ENCODE assay signal across 1 cellular context in genomic region chr7:23013715-23014649, GRCh38.
TF ChIP-seq lines count a peak whose summit lies in the region.

Gene HYCC1 (minus strand): TSS chr7:23014130. CDS start chr7:22991111, 23,019 bp downstream.

TF ChIP-seq in HepG2, 621 proteins besides CTCF, POLR2A, EP300 and RAD21 (continued from another document and continues in another):
- TF ChIP-seq CSRNP2 (CRISPR knock-in tag; conservative IDR thresholded peaks at IDR 0.05; ENCODE audit: low read depth) (no peak), ZNF557 (CRISPR knock-in tag; IDR thresholded peaks at IDR 0.05) (no peak), ZNF619 (CRISPR knock-in tag; IDR thresholded peaks at IDR 0.05) (no peak), ZNF253 (CRISPR knock-in tag; IDR thresholded peaks at IDR 0.05; ENCODE audit: borderline replicate concordance) (no peak), USF2 (IDR thresholded peaks at IDR 0.05; ENCODE audit: low read depth, low read length) (no peak), USF2 (CRISPR knock-in tag; IDR thresholded peaks at IDR 0.05; ENCODE audit: borderline replicate concordance) (no peak), U2AF1 (optimal IDR thresholded peaks at IDR 0.05; ENCODE audit: low read depth, low read length) (no peak), ZNF451 (CRISPR knock-in tag; IDR thresholded peaks at IDR 0.05) (0 out of 2 replicates have a peak, but pooled peaks have one; percentile 19), ZBTB1 (CRISPR knock-in tag; IDR thresholded peaks at IDR 0.05; ENCODE audit: borderline replicate concordance) (no peak), UBTF (CRISPR knock-in tag; IDR thresholded peaks at IDR 0.05) (peak; percentile 82), ESRRA (CRISPR knock-in tag; IDR thresholded peaks at IDR 0.05; ENCODE audit: low read depth) (no peak), ZBTB8A (CRISPR knock-in tag; IDR thresholded peaks at IDR 0.05; ENCODE audit: borderline replicate concordance, low read depth) (no peak), MXD4 (CRISPR knock-in tag; IDR thresholded peaks at IDR 0.05) (peak; percentile 58), CEBPB (IDR thresholded peaks at IDR 0.05; ENCODE audit: borderline replicate concordance, low read depth, low read length) (no peak), GPN1 (CRISPR knock-in tag; IDR thresholded peaks at IDR 0.05; ENCODE audit: borderline replicate concordance) (no peak), ZFP36 (IDR thresholded peaks at IDR 0.05; ENCODE audit: borderline replicate concordance, low read depth, low read length, partially characterized antibody) (no peak), ZNF761 (CRISPR knock-in tag; conservative IDR thresholded peaks at IDR 0.05) (no peak), NR2F1 (CRISPR knock-in tag; IDR thresholded peaks at IDR 0.05) (no peak), FOXO1 (CRISPR knock-in tag; IDR thresholded peaks at IDR 0.05) (no peak), ZNF776 (CRISPR knock-in tag; IDR thresholded peaks at IDR 0.05) (no peak), CENPT (CRISPR knock-in tag; IDR thresholded peaks at IDR 0.05; ENCODE audit: low read depth) (no peak), SNAPC2 (CRISPR knock-in tag; IDR thresholded peaks at IDR 0.05) (no peak; the same call in 1 of the 2 replicates), KLF9 (CRISPR knock-in tag; IDR thresholded peaks at IDR 0.05; ENCODE audit: low read depth) (0 out of 2 replicates have a peak, but pooled peaks have one; percentile 32), KDM5A (IDR thresholded peaks at IDR 0.05; ENCODE audit: borderline replicate concordance, low read length) (no peak), ZNF556 (CRISPR knock-in tag; IDR thresholded peaks at IDR 0.05; ENCODE audit: borderline replicate concordance) (peak; percentile 62; the same call in 1 of the 2 replicates), ZMAT3 (CRISPR knock-in tag; conservative IDR thresholded peaks at IDR 0.05) (0 out of 2 replicates have a peak, but pooled peaks have one; percentile 45), PTBP1 (IDR thresholded peaks at IDR 0.05; ENCODE audit: low read depth, low read length, poor library complexity, severe bottlenecking) (no peak), SP4 (CRISPR knock-in tag; IDR thresholded peaks at IDR 0.05) (peak; percentile 98), TGIF2 (CRISPR knock-in tag; IDR thresholded peaks at IDR 0.05) (peak; percentile 95), ZNF614 (CRISPR knock-in tag; IDR thresholded peaks at IDR 0.05; ENCODE audit: borderline replicate concordance) (no peak), FOXM1 (CRISPR knock-in tag; IDR thresholded peaks at IDR 0.05) (no peak), TRIM24 (CRISPR knock-in tag; IDR thresholded peaks at IDR 0.05) (no peak), ZNF121 (CRISPR knock-in tag; IDR thresholded peaks at IDR 0.05) (no peak), RXRB (CRISPR knock-in tag; IDR thresholded peaks at IDR 0.05; ENCODE audit: borderline replicate concordance) (peak; percentile 51; the same call in 1 of the 2 replicates), NAIF1 (CRISPR knock-in tag; IDR thresholded peaks at IDR 0.05; ENCODE audit: borderline replicate concordance) (no peak), ZNF850 (CRISPR knock-in tag; conservative IDR thresholded peaks at IDR 0.05) (no peak), STAG1 (CRISPR knock-in tag; IDR thresholded peaks at IDR 0.05) (0 out of 2 replicates have a peak, but pooled peaks have one; percentile 12), FOXC1 (CRISPR knock-in tag; IDR thresholded peaks at IDR 0.05; ENCODE audit: borderline replicate concordance) (no peak), ZNF644 (CRISPR knock-in tag; IDR thresholded peaks at IDR 0.05; ENCODE audit: low read depth) (no peak), ZNF546 (CRISPR knock-in tag; conservative IDR thresholded peaks at IDR 0.05) (no peak), ZNF468 (CRISPR knock-in tag; IDR thresholded peaks at IDR 0.05) (no peak), PREB (CRISPR knock-in tag; IDR thresholded peaks at IDR 0.05) (0 out of 2 replicates have a peak, but pooled peaks have one; percentile 34), ISX (CRISPR knock-in tag; conservative IDR thresholded peaks at IDR 0.05) (no peak), ZNF530 (CRISPR knock-in tag; IDR thresholded peaks at IDR 0.05; ENCODE audit: low read depth) (no peak), HMGXB4 (CRISPR knock-in tag; IDR thresholded peaks at IDR 0.05; ENCODE audit: borderline replicate concordance in 1 of 2, low read depth in 1 of 2) (peak in 1 of 2 experiments; percentile 25; a peak in 2 of 4 replicates), ZNF224 (CRISPR knock-in tag; IDR thresholded peaks at IDR 0.05) (no peak), RARA (CRISPR knock-in tag; IDR thresholded peaks at IDR 0.05) (no peak), XRCC5 (optimal IDR thresholded peaks at IDR 0.05; ENCODE audit: low read length) (peak; percentile 80), ZBTB43 (CRISPR knock-in tag; conservative IDR thresholded peaks at IDR 0.05) (no peak), HMG20B (CRISPR knock-in tag; conservative IDR thresholded peaks at IDR 0.05) (no peak), ZMAT5 (CRISPR knock-in tag; IDR thresholded peaks at IDR 0.05; ENCODE audit: borderline replicate concordance, low read depth) (no peak), KDM3A (CRISPR knock-in tag; IDR thresholded peaks at IDR 0.05; ENCODE audit: low read depth) (no peak), ZNF790 (CRISPR knock-in tag; IDR thresholded peaks at IDR 0.05; ENCODE audit: borderline replicate concordance) (0 out of 2 replicates have a peak, but pooled peaks have one; percentile 45), PLRG1 (conservative IDR thresholded peaks at IDR 0.05) (no peak), ZNF142 (CRISPR knock-in tag; IDR thresholded peaks at IDR 0.05) (no peak), HOXD1 (CRISPR knock-in tag; IDR thresholded peaks at IDR 0.05) (no peak), ZNF234 (CRISPR knock-in tag; conservative IDR thresholded peaks at IDR 0.05) (no peak), ZNF225 (CRISPR knock-in tag; IDR thresholded peaks at IDR 0.05) (no peak), ZBTB42 (CRISPR knock-in tag; IDR thresholded peaks at IDR 0.05) (0 out of 2 replicates have a peak, but pooled peaks have one; percentile 41)
